Comparison of ENCODE assay signal across 21 cellular contexts in the genomic region with DNA sequence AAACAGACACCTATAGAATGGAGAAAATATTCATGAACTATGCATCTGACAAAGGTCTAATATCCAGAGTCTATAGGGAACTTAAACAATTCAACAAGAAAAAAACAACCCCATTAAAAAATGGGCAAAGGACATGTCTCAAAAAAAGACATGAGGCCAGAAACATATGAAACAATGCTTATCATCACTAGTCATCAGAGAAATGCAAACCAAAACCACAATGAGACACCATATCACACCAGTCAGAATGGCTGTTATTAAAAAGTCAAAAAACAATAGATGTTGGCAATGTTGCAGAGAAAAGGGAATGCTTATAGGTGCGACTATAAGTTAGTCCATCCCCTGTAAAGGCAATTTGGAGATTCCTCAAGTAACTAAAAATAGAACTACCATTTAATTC.
"Had no signal": no experiment of that assay in that cellular context is flagged by ENCODE, and none has a peak within 500 bp of the region (broad histone marks: within the 10 kb centered on the region; RNA-seq: fewer than 3 reads in every experiment).

No MANE protein-coding gene starts in this region.

- ATAC-seq: naive thymus-derived CD8-positive, alpha-beta T cell; psoas muscle; right lobe of liver; stimulated activated memory B cell treated with anti-CD40 and anti-IgM and Interleukin-4, amounts not matched to agents 10 μg/mL and 1 μg/mL and 100 μg/mL, for 72 hours had no signal

- H3K4me3 ChIP-seq: psoas muscle, right lobe of liver, spleen, tibial artery, upper lobe of left lung, uterus had no signal

- H3K27me3 ChIP-seq: tibial artery, upper lobe of left lung, uterus had no signal

- DNase-seq: effector CD4-positive, alpha-beta T cell; endodermal cell; erythroblast; foreskin melanocyte; head of caudate nucleus; hippocampal formation; kidney glomerular epithelial cell; naive thymus-derived CD8-positive, alpha-beta T cell; psoas muscle; retina; right lobe of liver; spleen; stimulated activated CD4-positive, alpha-beta T cell treated with anti-CD3 and anti-CD28 coated beads, Interleukin-15, amount 100 ng/mL, for 24 hours; stimulated activated CD4-positive, alpha-beta T cell treated with anti-CD3 and anti-CD28 coated beads, Interleukin-1b, Interleukin-23, amount 100 ng/mL, for 48 hours; stimulated activated CD4-positive, alpha-beta T cell treated with anti-CD3 and anti-CD28 coated beads, Interleukin-4, amount 100 ng/mL, for 24 hours; tibial artery; upper lobe of left lung; uterus had no signal

- H3K36me3 Mint-ChIP-seq: stimulated activated memory B cell treated with anti-CD40 and anti-IgM and Interleukin-4, amounts not matched to agents 10 μg/mL and 1 μg/mL and 100 μg/mL, for 72 hours had no signal

- H3K36me3 ChIP-seq: neutrophil, right lobe of liver, spleen, tibial artery, upper lobe of left lung, uterus had no signal

- H3K4me1 ChIP-seq: psoas muscle, right lobe of liver, spleen, tibial artery, upper lobe of left lung, uterus had no signal

- H3K4me1 Mint-ChIP-seq: endodermal cell; naive thymus-derived CD8-positive, alpha-beta T cell; stimulated activated memory B cell treated with anti-CD40 and anti-IgM and Interleukin-4, amounts not matched to agents 10 μg/mL and 1 μg/mL and 100 μg/mL, for 72 hours had no signal

- H3K27ac Mint-ChIP-seq: endodermal cell; stimulated activated memory B cell treated with anti-CD40 and anti-IgM and Interleukin-4, amounts not matched to agents 10 μg/mL and 1 μg/mL and 100 μg/mL, for 72 hours; stimulated activated naive CD8-positive, alpha-beta T cell treated with anti-CD3 and anti-CD28 coated beads, Interleukin-15, Interleukin-2, amounts not matched to agents 100 ng/mL and 50 ng/mL, for 24 hours had no signal

- H3K27ac ChIP-seq: neutrophil, psoas muscle, right lobe of liver, spleen, tibial artery, upper lobe of left lung, uterus had no signal

- H3K9me3 ChIP-seq: neutrophil, psoas muscle, right lobe of liver, upper lobe of left lung, uterus had no signal

- H3K4me3 Mint-ChIP-seq: endodermal cell; naive thymus-derived CD8-positive, alpha-beta T cell; stimulated activated memory B cell treated with anti-CD40 and anti-IgM and Interleukin-4, amounts not matched to agents 10 μg/mL and 1 μg/mL and 100 μg/mL, for 72 hours; stimulated activated naive CD8-positive, alpha-beta T cell treated with anti-CD3 and anti-CD28 coated beads, Interleukin-15, Interleukin-2, amounts not matched to agents 100 ng/mL and 50 ng/mL, for 24 hours had no signal
